In the genomic region with DNA sequence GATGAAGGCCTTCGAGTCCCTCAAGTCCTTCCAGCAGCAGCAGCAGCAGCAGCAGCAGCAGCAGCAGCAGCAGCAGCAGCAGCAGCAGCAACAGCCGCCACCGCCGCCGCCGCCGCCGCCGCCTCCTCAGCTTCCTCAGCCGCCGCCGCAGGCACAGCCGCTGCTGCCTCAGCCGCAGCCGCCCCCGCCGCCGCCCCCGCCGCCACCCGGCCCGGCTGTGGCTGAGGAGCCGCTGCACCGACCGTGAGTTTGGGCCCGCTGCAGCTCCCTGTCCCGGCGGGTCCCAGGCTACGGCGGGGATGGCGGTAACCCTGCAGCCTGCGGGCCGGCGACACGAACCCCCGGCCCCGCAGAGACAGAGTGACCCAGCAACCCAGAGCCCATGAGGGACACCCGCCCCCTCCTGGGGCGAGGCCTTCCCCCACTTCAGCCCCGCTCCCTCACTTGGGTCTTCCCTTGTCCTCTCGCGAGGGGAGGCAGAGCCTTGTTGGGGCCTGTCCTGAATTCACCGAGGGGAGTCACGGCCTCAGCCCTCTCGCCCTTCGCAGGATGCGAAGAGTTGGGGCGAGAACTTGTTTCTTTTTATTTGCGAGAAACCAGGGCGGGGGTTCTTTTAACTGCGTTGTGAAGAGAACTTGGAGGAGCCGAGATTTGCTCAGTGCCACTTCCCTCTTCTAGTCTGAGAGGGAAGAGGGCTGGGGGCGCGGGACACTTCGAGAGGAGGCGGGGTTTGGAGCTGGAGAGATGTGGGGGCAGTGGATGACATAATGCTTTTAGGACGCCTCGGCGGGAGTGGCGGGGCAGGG, we compare ENCODE assay signal across 8 cellular contexts. TPM values are rescaled to one million over a fixed set of nuclear protein-coding genes. Genes with fewer than 3 reads are reported as not detected.
A peak's percentile ranks its signal among the peaks of the same experiment; 100 is the strongest.
DNase-seq lines count a peak whose midpoint lies in the region; ATAC-seq, FAIRE-seq and TF ChIP-seq lines count a peak whose summit lies in the region.

No MANE protein-coding gene starts in this region.

- no peaks in the 10 kb centered on the region for H3K36me3 ChIP-seq in Karpas-422 (ENCODE audit: insufficient read depth, low read length)
- H3K36me3 ChIP-seq in SJSA1 = peaks cover 5% of the 10 kb centered on the region; the same call in 1 of the 2 replicates

- ATAC-seq in A549 = peak; percentile 54 to 56; a peak in 5 of 6 replicates
- ATAC-seq in Right ventricle myocardium superior (ENCODE audit: poor library complexity) = no peak
- ATAC-seq in GM19351 (IDR thresholded peaks at IDR 0.05; ENCODE audit: unreplicated experiment) = no peak

- no peak for TF ChIP-seq EP300 in A549 (IDR thresholded peaks at IDR 0.05)

- peak overlapping the region; percentile 97 for H3K4me2 ChIP-seq in A549
- peak overlapping the region; percentile 96 for H3K4me2 ChIP-seq in Karpas-422 (ENCODE audit: low read depth, low read length, poor library complexity, severe bottlenecking)

- no peak for FAIRE-seq in A549 (lab: Jason Lieb, UNC)

- under 1% methylated on average over 15 of the region's 60 CpGs for WGBS in A549 (ENCODE audit: missing lambda C conversion rate)

- peaks cover 4% of the 10 kb centered on the region for H3K36me3 Mint-ChIP-seq in activated naive CD8-positive, alpha-beta T cell

- no peak for TF ChIP-seq RAD21 in A549 (conservative IDR thresholded peaks at IDR 0.05 in 1 of 2, IDR thresholded peaks at IDR 0.05 in 1 of 2)

- H3K27me3 ChIP-seq in Karpas-422 (ENCODE audit: low read length) (no peaks in the 10 kb centered on the region), SJSA1 (replicated peaks) (no peaks in the 10 kb centered on the region)

- H3K27me3 Mint-ChIP-seq in activated naive CD8-positive, alpha-beta T cell = no peaks in the 10 kb centered on the region

- peak overlapping the region; percentile 99 for H3K9ac ChIP-seq in Karpas-422 (ENCODE audit: low read length)

- H3K9me2 ChIP-seq in Karpas-422 (replicated peaks; ENCODE audit: insufficient read depth, low read length) = no peaks in the 10 kb centered on the region

- intact Hi-C loops in Right ventricle myocardium superior (cut with DNase I) = no loop called here

- H3K79me2 ChIP-seq in Karpas-422 (ENCODE audit: low read length) = peaks cover 52% of the 10 kb centered on the region

- no peak overlapping the region for H2AFZ ChIP-seq in Karpas-422 (ENCODE audit: low read length)

- H3K9me3 ChIP-seq in A549 (no peaks in the 10 kb centered on the region), Karpas-422 (ENCODE audit: low read length) (no peaks in the 10 kb centered on the region), SJSA1 (replicated peaks) (no peaks in the 10 kb centered on the region)

- TF ChIP-seq POLR2A in A549 (IDR thresholded peaks at IDR 0.05; ENCODE audit: low read length) (no peak; the same call in 1 of the 2 replicates), GM18526 (IDR thresholded peaks at IDR 0.05; ENCODE audit: extremely low read depth, insufficient read length) (peak; percentile 84)

- DNase-seq in A549 (ENCODE audit: low read depth in 1 of 2, low spot score in 1 of 2) (peak; percentile 37 to 54), Karpas-422 (peak; percentile 89), SJSA1 (ENCODE audit: low read depth in 1 of 2, low spot score in 2 of 2) (peak; percentile 58 to 70), Right ventricle myocardium superior (peak; percentile 66), pons (ENCODE audit: low spot score) (peak; percentile 45)

- POLR2A ChIA-PET in A549 (lab: Yijun Ruan, JAX) = no interaction called here

- H3K4me3 ChIP-seq in A549 (peak overlapping the region; percentile 98), Karpas-422 (ENCODE audit: low read length) (peak overlapping the region; percentile 100), SJSA1 (peak overlapping the region; percentile 87)

- TF ChIP-seq CTCF in A549 (IDR thresholded peaks at IDR 0.05) = no peak

- peaks cover 11% of the 10 kb centered on the region; the same call in 1 of the 2 replicates for H4K20me1 ChIP-seq in Karpas-422 (ENCODE audit: insufficient read depth, low read depth, low read length)

- H3K27ac Mint-ChIP-seq in activated naive CD8-positive, alpha-beta T cell = peak overlapping the region; percentile 78

- CTCF ChIA-PET in A549 (lab: Yijun Ruan, JAX) = no interaction called here

- peaks cover 14% of the 10 kb centered on the region; the same call in 2 of the 3 replicates for H3K4me1 ChIP-seq in A549
- H3K4me1 ChIP-seq in Karpas-422 (ENCODE audit: low read length) = peaks cover 40% of the 10 kb centered on the region
- peaks cover 8% of the 10 kb centered on the region for H3K4me1 ChIP-seq in SJSA1 (replicated peaks)

- H3K27ac ChIP-seq in A549 (peak overlapping the region; percentile 80 to 89), Karpas-422 (ENCODE audit: low read length) (peak overlapping the region; percentile 71), SJSA1 (peak overlapping the region; percentile 74)

- peaks cover 32% of the 10 kb centered on the region for H3K4me1 Mint-ChIP-seq in activated naive CD8-positive, alpha-beta T cell (ENCODE audit: low read depth)

- peak overlapping the region; percentile 91 for H3K4me3 Mint-ChIP-seq in activated naive CD8-positive, alpha-beta T cell

- H3K9me3 Mint-ChIP-seq in activated naive CD8-positive, alpha-beta T cell (ENCODE audit: low read depth) = no peaks in the 10 kb centered on the region

TF ChIP-seq in A549, 52 proteins besides CTCF, POLR2A, EP300 and RAD21:
- peak; percentile 67 for TF ChIP-seq CHD2 (IDR thresholded peaks at IDR 0.05; ENCODE audit: low read length, partially characterized antibody)
- no peak for TF ChIP-seq CBX8 (IDR thresholded peaks at IDR 0.05)
- no peak for TF ChIP-seq NR3C1 (IDR thresholded peaks at IDR 0.05)
- TF ChIP-seq BCL3 (IDR thresholded peaks at IDR 0.05) = 0 out of 3 replicates have a peak, but pooled peaks have one; percentile 1

RNA-seq across cellular contexts. Expression of gene HTT, which starts 0.6 kb away (rescaled TPM):
- polyA plus RNA-seq in A549 (2011; rRNA removed) (16.9 and 21.5 TPM in 2 replicates), A549 (2017; fragmentation: RNase III; extraction: RNeasy Plus Mini Kit Qiagen cat#74134 plus additional on column Dnase treatment) (13.3 to 14.5 TPM (median 14.0 TPM) in 3 replicates)
- polyA plus RNA-seq in A549 (2012; cell fraction: cytosol; rRNA removed) = 7.9 and 12.3 TPM in 2 replicates
- polyA plus RNA-seq in A549 (2012; cell fraction: nucleus; rRNA removed) = 20.1 and 21.9 TPM in 2 replicates
- polyA minus RNA-seq in A549 (2011; rRNA and poly(A)+ RNA removed) = 89.1 and 125 TPM in 2 replicates
- 24.8 and 48.7 TPM in 2 replicates for total RNA-seq in Karpas-422 (2014; rRNA removed; shearing (Covaris generic); ENCODE audit: low replicate concordance)
- 7.2 and 12.6 TPM in 2 replicates for total RNA-seq in SJSA1 (2014; rRNA removed; shearing (Covaris generic))
- 23.9 TPM for total RNA-seq in Right ventricle myocardium superior

RNA-seq across cellular contexts. Expression of gene HTT-AS, which starts 0.7 kb away (rescaled TPM):
- polyA plus RNA-seq in A549 (2011; rRNA removed) (not detected in 2 replicates), A549 (2017; fragmentation: RNase III; extraction: RNeasy Plus Mini Kit Qiagen cat#74134 plus additional on column Dnase treatment) (not detected in 3 replicates)
- polyA plus RNA-seq in A549 (2012; cell fraction: cytosol; rRNA removed) = not detected in 2 replicates
- polyA plus RNA-seq in A549 (2012; cell fraction: nucleus; rRNA removed) = not detected in 2 replicates
- not detected in 2 replicates for polyA minus RNA-seq in A549 (2011; rRNA and poly(A)+ RNA removed)
- total RNA-seq in Karpas-422 (2014; rRNA removed; shearing (Covaris generic); ENCODE audit: low replicate concordance) = not detected in 2 replicates
- not detected in 2 replicates for total RNA-seq in SJSA1 (2014; rRNA removed; shearing (Covaris generic))
- not detected for total RNA-seq in Right ventricle myocardium superior

Comparison
In these comparisons a context has a peak if more than half of its experiments do, and no peak if none do; other contexts are left out.
1. ATAC-seq: peak in A549 (2 of 2); none in Right ventricle myocardium superior (single experiment) and GM19351 (single experiment).
2. Peak in every context shown above with its lines, with median percentiles within 50 percentile points of each other: DNase-seq, H3K27ac ChIP-seq and H3K4me3 ChIP-seq.